Comparison of ENCODE assay signal across 2 cellular contexts in genomic region chr10:43058716-43059335, GRCh38.
TF ChIP-seq lines count a peak whose summit lies in the region.

No MANE protein-coding gene starts in this region.

TF ChIP-seq in HepG2, 621 proteins besides CTCF, POLR2A, EP300 and RAD21:
- no peak for TF ChIP-seq ZNF549 (CRISPR knock-in tag; IDR thresholded peaks at IDR 0.05)
- no peak for TF ChIP-seq U2AF2 (IDR thresholded peaks at IDR 0.05; ENCODE audit: low read depth, low read length)
- no peak for TF ChIP-seq PHF8 (CRISPR knock-in tag; IDR thresholded peaks at IDR 0.05)
- TF ChIP-seq NAIF1 (CRISPR knock-in tag; IDR thresholded peaks at IDR 0.05; ENCODE audit: borderline replicate concordance), result no peak
- TF ChIP-seq ZNF543 (CRISPR knock-in tag; IDR thresholded peaks at IDR 0.05), result no peak
- TF ChIP-seq ZC3H4 (CRISPR knock-in tag; IDR thresholded peaks at IDR 0.05; ENCODE audit: borderline replicate concordance), result no peak
- no peak for TF ChIP-seq SMARCC2 (IDR thresholded peaks at IDR 0.05)
- no peak for TF ChIP-seq HOXA5 (CRISPR knock-in tag; IDR thresholded peaks at IDR 0.05)
- no peak for TF ChIP-seq ZNF562 (CRISPR knock-in tag; IDR thresholded peaks at IDR 0.05; ENCODE audit: borderline replicate concordance)
- no peak for TF ChIP-seq HES4 (CRISPR knock-in tag; IDR thresholded peaks at IDR 0.05; ENCODE audit: borderline replicate concordance)
- no peak for TF ChIP-seq CHD2 (IDR thresholded peaks at IDR 0.05; ENCODE audit: low read depth, low read length)
- TF ChIP-seq ARNTL (CRISPR knock-in tag; IDR thresholded peaks at IDR 0.05), result no peak
- TF ChIP-seq TBL1XR1 (IDR thresholded peaks at IDR 0.05; ENCODE audit: borderline replicate concordance, low read length, partially characterized antibody), result no peak
- no peak for TF ChIP-seq ZFYVE20 (CRISPR knock-in tag; IDR thresholded peaks at IDR 0.05; ENCODE audit: borderline replicate concordance, low read depth)
- TF ChIP-seq ZNF891 (CRISPR knock-in tag; IDR thresholded peaks at IDR 0.05), result no peak
- TF ChIP-seq ZNF646 (CRISPR knock-in tag; IDR thresholded peaks at IDR 0.05), result no peak

TF ChIP-seq in H1, 55 proteins besides CTCF, POLR2A, EP300 and RAD21:
- TF ChIP-seq CHD2 (IDR thresholded peaks at IDR 0.05; ENCODE audit: low read length) (no peak), EGR1 (IDR thresholded peaks at IDR 0.05; ENCODE audit: borderline replicate concordance, low read depth, low read length) (no peak)
